ENCODE assay signal across 18 cellular contexts in the genomic region with DNA sequence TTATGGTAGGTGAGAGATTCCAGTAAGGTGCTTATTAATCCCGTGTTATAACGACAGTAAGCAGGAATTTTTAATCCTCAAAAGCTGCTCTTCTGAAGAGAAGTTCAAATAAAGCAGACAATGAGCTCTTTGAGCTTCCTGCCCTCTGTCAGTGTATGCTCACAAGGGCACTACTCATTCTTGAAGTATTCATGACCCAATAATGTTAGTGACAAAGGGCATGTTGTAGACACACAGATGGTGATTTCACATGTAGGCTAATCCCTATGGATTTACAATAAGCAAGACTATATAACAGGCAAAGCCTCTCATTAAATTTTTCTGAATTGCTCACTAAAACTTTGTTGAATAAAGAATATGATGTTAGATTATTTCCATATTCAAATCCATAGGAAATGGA.
"Had no signal": no experiment of that assay in that cellular context is flagged by ENCODE, and none has a peak within 500 bp of the region (broad histone marks: within the 10 kb centered on the region; RNA-seq: fewer than 3 reads in every experiment).

No MANE protein-coding gene starts in this region.

- H3K4me1 ChIP-seq: esophagus squamous epithelium, pancreas, tibial artery, upper lobe of left lung, uterus had no signal

- H3K4me3 ChIP-seq: esophagus squamous epithelium, pancreas, tibial artery, upper lobe of left lung, uterus had no signal

- H3K27me3 ChIP-seq: esophagus squamous epithelium, pancreas, tibial artery, upper lobe of left lung, uterus had no signal

- H3K36me3 ChIP-seq: esophagus squamous epithelium, pancreas, tibial artery, upper lobe of left lung, uterus had no signal

- H3K27ac ChIP-seq: esophagus squamous epithelium, pancreas, tibial artery, upper lobe of left lung, uterus had no signal

- ATAC-seq: pancreas; right cardiac atrium; stimulated activated effector memory CD8-positive, alpha-beta T cell treated with anti-CD3 and anti-CD28 coated beads, Interleukin-12 subunit alpha, Interleukin-12 subunit beta, amount 100 ng/mL, for 72 hours; stimulated activated naive CD8-positive, alpha-beta T cell treated with anti-CD3 and anti-CD28 coated beads, Interleukin-15, Interleukin-2, amounts not matched to agents 100 U/mL and 50 U/mL, for 24 hours had no signal

- H3K9me3 ChIP-seq: esophagus squamous epithelium, pancreas, tibial artery, upper lobe of left lung, uterus had no signal

- DNase-seq: esophagus squamous epithelium; foreskin fibroblast; head of caudate nucleus; hippocampal formation; kidney glomerular epithelial cell; mesendoderm; naive B cell; occipital lobe; pancreas; right cardiac atrium; stimulated activated CD4-positive, alpha-beta T cell treated with anti-CD3 and anti-CD28 coated beads, Interleukin-4, amount 100 ng/mL, for 1 hour; stimulated activated CD8-positive, alpha-beta memory T cell treated with anti-CD3 and anti-CD28 coated beads, Interleukin-4, amount 100 ng/mL, for 48 hours; stimulated activated naive CD8-positive, alpha-beta T cell treated with anti-CD3 and anti-CD28 coated beads, Interleukin-15, Interleukin-2, amounts not matched to agents 100 U/mL and 50 U/mL, for 24 hours; tibial artery; upper lobe of left lung; uterus had no signal

- FAIRE-seq: islet of Langerhans, pancreas had no signal
